ENCODE assay signal across 20 cellular contexts in genomic region chr16:66265556-66266133, GRCh38.
A peak's percentile ranks its signal among the peaks of the same experiment; 100 is the strongest.
DNase-seq lines count a peak whose midpoint lies in the region; ATAC-seq, FAIRE-seq and TF ChIP-seq lines count a peak whose summit lies in the region.
"Had no signal": no experiment of that assay in that cellular context is flagged by ENCODE, and none has a peak within 500 bp of the region (broad histone marks: within the 10 kb centered on the region; RNA-seq: fewer than 3 reads in every experiment).

No MANE protein-coding gene starts in this region.

- peak overlapping the region; percentile 40; the same call in 1 of the 2 replicates for H3K14ac ChIP-seq in IMR-90 (replicated peaks; ENCODE audit: low read depth, low read length)

- H3K23ac ChIP-seq in IMR-90 (ENCODE audit: low read depth, low read length), result no peak overlapping the region

- ATAC-seq in IMR-90 (ENCODE audit: low read depth), result no peak
- ATAC-seq: HCT116 had no signal

- H3K4ac ChIP-seq in IMR-90 (ENCODE audit: low read depth, low read length), result peak overlapping the region; percentile 98

- no peaks in the 10 kb centered on the region for H3K9me3 Mint-ChIP-seq in mesothelial cell of epicardium
- H3K9me3 Mint-ChIP-seq: activated CD4-positive, alpha-beta T cell treated with anti-CD3 and anti-CD28 coated beads, Interleukin-2, amount 10 ng/mL, durations not matched to agents 7 days and 5 days; activated naive CD8-positive, alpha-beta T cell treated with anti-CD3 and anti-CD28 coated beads for 36 hours; immature natural killer cell; neural progenitor cell had no signal

- H2BK15ac ChIP-seq in IMR-90 (ENCODE audit: low read depth, low read length), result peak overlapping the region; percentile 89; the same call in 1 of the 3 replicates

- in situ Hi-C loops in IMR-90 (cut with MboI; ENCODE audit: low sequenced_read_pairs), result no loop called here

- H3K27me3 Mint-ChIP-seq in mesothelial cell of epicardium (ENCODE audit: low read depth), result peaks cover 5% of the 10 kb centered on the region

- intact Hi-C loops in IMR-90 (cut with micrococcal nuclease), result loop anchor here (2.0 to 5.0 kb wide), 7 partner anchors 73 to 1143 kb away; partner anchors contain the start of gene CDH11
- intact Hi-C loops in OCI-LY7 (cut with micrococcal nuclease; ENCODE audit: unreplicated experiment), result no loop called here

- H3K27me3 ChIP-seq in IMR-90 (ENCODE audit: control insufficient read depth, insufficient read depth, low read length) (no peaks in the 10 kb centered on the region), bronchial epithelial cell (ENCODE audit: control insufficient read depth, insufficient read depth, low read length) (peaks cover 1% of the 10 kb centered on the region), tibial nerve (no peaks in the 10 kb centered on the region)
- H3K27me3 ChIP-seq: dorsolateral prefrontal cortex had no signal

- H4K91ac ChIP-seq in IMR-90 (ENCODE audit: insufficient read depth, low read depth, low read length), result peak overlapping the region; percentile 83

- no peak overlapping the region for H3K4me3 Mint-ChIP-seq in mesothelial cell of epicardium
- H3K4me3 Mint-ChIP-seq: activated CD4-positive, alpha-beta T cell treated with anti-CD3 and anti-CD28 coated beads, Interleukin-2, amount 10 ng/mL, durations not matched to agents 7 days and 5 days; activated naive CD8-positive, alpha-beta T cell treated with anti-CD3 and anti-CD28 coated beads for 36 hours; immature natural killer cell had no signal

- no peak overlapping the region for H3K4me2 ChIP-seq in IMR-90 (ENCODE audit: low read depth, low read length)
- H3K4me2 ChIP-seq in OCI-LY7 (ENCODE audit: low read length), result no peak overlapping the region

- POLR2A ChIA-PET in IMR-90 (lab: Charles Lee; ENCODE audit: unreplicated experiment) (no interaction called here), OCI-LY7 (lab: Charles Lee) (no interaction called here)

- dilution Hi-C loops in IMR-90 (cut with HindIII; ENCODE audit: low sequenced_read_pairs, unreplicated experiment), result no loop called here

- H2BK20ac ChIP-seq in IMR-90 (ENCODE audit: low read depth, low read length), result peak overlapping the region; percentile 92

- peak overlapping the region; percentile 67 for H3K27ac Mint-ChIP-seq in mesothelial cell of epicardium
- H3K27ac Mint-ChIP-seq: activated CD4-positive, alpha-beta T cell treated with anti-CD3 and anti-CD28 coated beads, Interleukin-2, amount 10 ng/mL, durations not matched to agents 7 days and 5 days; activated naive CD8-positive, alpha-beta T cell treated with anti-CD3 and anti-CD28 coated beads for 36 hours; immature natural killer cell; neural progenitor cell had no signal

- H4K5ac ChIP-seq in IMR-90 (ENCODE audit: low read depth, low read length), result peak overlapping the region; percentile 27; the same call in 1 of the 2 replicates

- TF ChIP-seq POLR2A in IMR-90 (IDR thresholded peaks at IDR 0.05; ENCODE audit: low read depth, low read length) (no peak), tibial nerve (IDR thresholded peaks at IDR 0.05) (no peak)

- no peaks in the 10 kb centered on the region for H3K9me2 ChIP-seq in OCI-LY7 (ENCODE audit: insufficient read depth, low read length)

- peak; percentile 58 for FAIRE-seq in bronchial epithelial cell (lab: Jason Lieb, UNC)
- FAIRE-seq: astrocyte, urothelium cell line had no signal

- H3K79me1 ChIP-seq in IMR-90 (ENCODE audit: low read depth in 1 of 2, low read length in 2 of 2), result no peaks in the 10 kb centered on the region

- H3K9ac ChIP-seq in IMR-90 (ENCODE audit: low read depth, low read length), result no peak overlapping the region
- H3K9ac ChIP-seq: neural progenitor cell had no signal

- no peak for DNase-seq in IMR-90
- no peak for DNase-seq in bronchial epithelial cell (ENCODE audit: low read depth)
- peak in 1 of 2 experiments; percentile 29 for DNase-seq in mesothelial cell of epicardium (ENCODE audit: low spot score in 2 of 2, unreplicated experiment in 2 of 2)
- no peak for DNase-seq in tibial nerve (ENCODE audit: low spot score in 2 of 2)
- no peak for DNase-seq in OCI-LY7 (ENCODE audit: low spot score)
- DNase-seq in iPS-NIHi7 (ENCODE audit: extremely low spot score), result no peak
- no peak for DNase-seq in activated T-cell treated with anti-CD3 and anti-CD28 coated beads, Interleukin-2, amount 50 U/mL, for 1 hour
- DNase-seq: activated CD4-positive, alpha-beta T cell treated with anti-CD3 and anti-CD28 coated beads, Interleukin-2, amount 10 ng/mL, durations not matched to agents 7 days and 5 days; activated naive CD8-positive, alpha-beta T cell treated with anti-CD3 and anti-CD28 coated beads for 36 hours; EL; immature natural killer cell; left lung; NCI-H1048; NCI-H187 treated with DMSO at 0.1 percent for 48 hours; NCI-H526 had no signal

- no peak overlapping the region for H2BK5ac ChIP-seq in IMR-90 (ENCODE audit: low read depth, low read length, poor library complexity, severe bottlenecking)

- H2AFZ ChIP-seq in IMR-90 (replicated peaks; ENCODE audit: low read length, poor library complexity) (peak overlapping the region; percentile 53), OCI-LY7 (ENCODE audit: low read length) (no peak overlapping the region)
- H2AFZ ChIP-seq: neural progenitor cell had no signal

- peaks cover 31% of the 10 kb centered on the region for H3K4me1 ChIP-seq in IMR-90 (ENCODE audit: control insufficient read depth, insufficient read depth, low read length)
- H3K4me1 ChIP-seq in tibial nerve, result peaks cover 0 to 96% (median 15%) of the 10 kb centered on the region in 4 donors
- H3K4me1 ChIP-seq in OCI-LY7 (ENCODE audit: insufficient read depth, low read length, poor library complexity, severe bottlenecking), result no peaks in the 10 kb centered on the region

- no peaks in the 10 kb centered on the region for H3K36me3 ChIP-seq in IMR-90 (ENCODE audit: control insufficient read depth, insufficient read depth, low read length)
- H3K36me3 ChIP-seq in bronchial epithelial cell (ENCODE audit: control insufficient read depth, insufficient read depth, low read length), result no peaks in the 10 kb centered on the region
- H3K36me3 ChIP-seq in tibial nerve, result no peaks in the 10 kb centered on the region
- no peaks in the 10 kb centered on the region for H3K36me3 ChIP-seq in OCI-LY7 (ENCODE audit: insufficient read depth, low read length)
- H3K36me3 ChIP-seq: left lung, neural progenitor cell had no signal

- no peaks in the 10 kb centered on the region for H4K20me1 ChIP-seq in IMR-90 (ENCODE audit: insufficient read depth, low read length)
- no peaks in the 10 kb centered on the region for H4K20me1 ChIP-seq in OCI-LY7 (ENCODE audit: insufficient read depth, low read length)

- H3K4me1 Mint-ChIP-seq in mesothelial cell of epicardium, result peaks cover 59% of the 10 kb centered on the region

- H2BK120ac ChIP-seq in IMR-90 (ENCODE audit: low read depth, low read length), result peak overlapping the region; percentile 98

- CTCF ChIA-PET in IMR-90 (lab: Yijun Ruan, JAX) (interaction anchor here (1.9 kb wide), 1 partner anchor 11 kb away, joined by 4 read pairs; no protein-coding TSS in a partner anchor), OCI-LY7 (lab: Charles Lee; ENCODE audit: unreplicated experiment) (no interaction called here)

- peak overlapping the region; percentile 42; the same call in 1 of the 2 replicates for H3K18ac ChIP-seq in IMR-90 (ENCODE audit: low read depth, low read length)

- TF ChIP-seq EP300 in tibial nerve (IDR thresholded peaks at IDR 0.05), result no peak

- TF ChIP-seq CTCF in IMR-90 (conservative IDR thresholded peaks at IDR 0.05; ENCODE audit: low read depth, low read length) (no peak), bronchial epithelial cell (IDR thresholded peaks at IDR 0.05; ENCODE audit: insufficient read depth, low read length, severe bottlenecking) (no peak), mesothelial cell of epicardium (IDR thresholded peaks at IDR 0.05; ENCODE audit: unreplicated experiment) (no peak), tibial nerve (IDR thresholded peaks at IDR 0.05) (no peak), OCI-LY7 (conservative IDR thresholded peaks at IDR 0.05; ENCODE audit: low read length) (no peak)

- peak overlapping the region; percentile 69 to 89; a peak in 3 of 4 replicates for H4K8ac ChIP-seq in IMR-90 (ENCODE audit: low read depth in 2 of 2, low read length in 2 of 2)

- H2AK5ac ChIP-seq in IMR-90 (ENCODE audit: low read depth, low read length), result peak overlapping the region; percentile 65

- peak overlapping the region; percentile 55; the same call in 1 of the 2 replicates for H3K27ac ChIP-seq in IMR-90 (ENCODE audit: insufficient read depth, low read length)
- peak overlapping the region in 3 of 4 donors; percentile 27 to 77 (median 75) for H3K27ac ChIP-seq in tibial nerve
- no peak overlapping the region for H3K27ac ChIP-seq in OCI-LY7 (ENCODE audit: low read depth, low read length, poor library complexity, severe bottlenecking)
- H3K27ac ChIP-seq: dorsolateral prefrontal cortex, neural progenitor cell had no signal

- TF ChIP-seq RAD21 in IMR-90 (IDR thresholded peaks at IDR 0.05; ENCODE audit: low read length), result no peak

- peaks cover 17% of the 10 kb centered on the region for H3K9me1 ChIP-seq in IMR-90 (ENCODE audit: insufficient read depth, low read length)

- H3K9me3 ChIP-seq in IMR-90 (ENCODE audit: control insufficient read depth, insufficient read depth, low read length) (no peaks in the 10 kb centered on the region), tibial nerve (no peaks in the 10 kb centered on the region), OCI-LY7 (ENCODE audit: low read length) (no peaks in the 10 kb centered on the region)
- H3K9me3 ChIP-seq: left lung had no signal

- no TSS peak for BruUV-seq in IMR-90 (replicated peaks; lab: Mats Ljungman, UMichigan)
- no TSS peak for BruUV-seq in OCI-LY7 (replicated peaks; lab: Mats Ljungman, UMichigan)

- H3K4me3 ChIP-seq in IMR-90 (ENCODE audit: insufficient read depth, low read depth, low read length) (no peak overlapping the region), bronchial epithelial cell (ENCODE audit: low read depth, low read length) (no peak overlapping the region), tibial nerve (no peak overlapping the region), OCI-LY7 (ENCODE audit: low read depth, low read length, poor library complexity, severe bottlenecking) (no peak overlapping the region)
- H3K4me3 ChIP-seq: dorsolateral prefrontal cortex, left lung, neural progenitor cell had no signal

- peak overlapping the region; percentile 59 for H2AK9ac ChIP-seq in IMR-90 (replicated peaks; ENCODE audit: low read depth, low read length, poor library complexity)

- no CpG with 5 or more reads among the region's 13 CpGs for whole genome bisulfite sequencing in IMR-90 (ENCODE audit: extremely low coverage in 2 of 2, insufficient read length in 1 of 2), 2 experiments
- WGBS in tibial nerve, 2 donors, result 80 to 87% methylated on average over 13 of the region's 13 CpGs

- H3K36me3 Mint-ChIP-seq in mesothelial cell of epicardium, result no peaks in the 10 kb centered on the region
- H3K36me3 Mint-ChIP-seq: activated naive CD8-positive, alpha-beta T cell treated with anti-CD3 and anti-CD28 coated beads for 36 hours; immature natural killer cell; neural progenitor cell had no signal

- no peaks in the 10 kb centered on the region for H3K79me2 ChIP-seq in OCI-LY7 (ENCODE audit: insufficient read depth, low read depth, low read length)

- no peak overlapping the region for H3K56ac ChIP-seq in IMR-90 (ENCODE audit: extremely low read depth, insufficient read depth, low read length)

TF ChIP-seq in IMR-90, 13 proteins besides CTCF, POLR2A, EP300 and RAD21 (continues in another document):
- TF ChIP-seq RCOR1 (IDR thresholded peaks at IDR 0.05; ENCODE audit: insufficient replicate concordance, low read length) (no peak), MXI1 (IDR thresholded peaks at IDR 0.05; ENCODE audit: borderline replicate concordance, low read depth, low read length) (no peak)
